ENCODE assay signal across 19 cellular contexts in the genomic region with DNA sequence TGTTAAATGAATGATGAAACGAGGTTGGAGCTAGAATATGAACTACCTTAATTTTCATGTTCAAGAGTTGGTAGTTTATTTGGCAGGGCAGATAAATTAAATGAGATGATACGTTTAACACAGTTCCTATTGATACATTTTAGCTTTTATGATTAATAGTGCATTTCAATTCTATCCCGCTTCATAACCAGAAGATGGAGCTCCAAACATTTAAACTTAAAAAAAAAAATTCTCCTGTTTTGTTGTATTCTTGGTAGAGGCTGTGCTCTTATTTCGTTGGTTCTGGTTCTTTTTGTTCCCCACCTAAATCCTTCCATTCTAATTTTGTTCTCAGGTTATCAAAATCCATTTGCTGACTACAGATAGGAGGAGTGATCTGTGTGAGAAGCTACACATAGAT.
DNase-seq lines count a peak whose midpoint lies in the region; ATAC-seq and TF ChIP-seq lines count a peak whose summit lies in the region.
"Had no signal": no experiment of that assay in that cellular context is flagged by ENCODE, and none has a peak within 500 bp of the region (broad histone marks: within the 10 kb centered on the region; RNA-seq: fewer than 3 reads in every experiment).

No MANE protein-coding gene starts in this region.

- 0 out of 2 replicates have a peak overlapping the region, but pooled peaks have one; percentile 10 for H3K27ac ChIP-seq in SK-N-MC
- H3K27ac ChIP-seq: heart right ventricle, testis had no signal

- peaks cover 2% of the 10 kb centered on the region for H3K27me3 Mint-ChIP-seq in HFFc6 (ENCODE audit: insufficient read depth)
- no peaks in the 10 kb centered on the region for H3K27me3 Mint-ChIP-seq in nephron progenitor cell (ENCODE audit: low read depth, poor library complexity)
- H3K27me3 Mint-ChIP-seq in activated T-cell treated with anti-CD3 and anti-CD28 coated beads, Interleukin-2, amount 50 U/mL, for 72 hours (ENCODE audit: low read depth): peaks cover 16% of the 10 kb centered on the region

- H3K36me3 Mint-ChIP-seq in HFFc6 (ENCODE audit: low read depth) (peaks cover 33% of the 10 kb centered on the region), nephron progenitor cell (ENCODE audit: low read depth) (peaks cover 81% of the 10 kb centered on the region)
- peaks cover 0 to 7% of the 10 kb centered on the region in 2 donors for H3K36me3 Mint-ChIP-seq in activated T-cell treated with anti-CD3 and anti-CD28 coated beads, Interleukin-2, amount 50 U/mL, for 72 hours (ENCODE audit: insufficient read depth in 2 of 2)
- H3K36me3 Mint-ChIP-seq: natural killer cell treated with Interleukin-12 subunit alpha and Interleukin-12 subunit beta and Interleukin-15 and Interleukin-18, amount 100 ng/mL, for 72 hours had no signal

- ATAC-seq in activated T-cell treated with anti-CD3 and anti-CD28 coated beads, Interleukin-2, amount 50 U/mL, for 72 hours (replicated peaks in 1 of 2): no peak
- no peak for ATAC-seq in GM18868 (IDR thresholded peaks at IDR 0.05; ENCODE audit: unreplicated experiment)
- ATAC-seq: activated naive CD8-positive, alpha-beta T cell treated with anti-CD3 and anti-CD28 coated beads, Interleukin-2, amount 50 U/mL, for 24 hours; heart right ventricle; left lobe of liver; natural killer cell treated with Interleukin-12 subunit alpha and Interleukin-12 subunit beta and Interleukin-15 and Interleukin-18, amount 100 ng/mL, for 72 hours; WTC11 had no signal

- H3K9ac ChIP-seq in SK-N-MC (ENCODE audit: insufficient read length): no peak overlapping the region

- H3K9me3 Mint-ChIP-seq in HFFc6 (peaks cover 30% of the 10 kb centered on the region), nephron progenitor cell (peaks cover 95% of the 10 kb centered on the region)
- peaks cover 8 to 10% of the 10 kb centered on the region in 2 donors for H3K9me3 Mint-ChIP-seq in activated T-cell treated with anti-CD3 and anti-CD28 coated beads, Interleukin-2, amount 50 U/mL, for 72 hours

- peak; percentile 28 for DNase-seq in AG20443 (ENCODE audit: low spot score)
- DNase-seq in HFFc6: no peak
- DNase-seq in SK-N-MC (ENCODE audit: low read depth, low spot score): no peak
- no peak for DNase-seq in fibroblast of villous mesenchyme (ENCODE audit: low read depth)
- DNase-seq in nephron progenitor cell: no peak
- DNase-seq in activated T-cell treated with anti-CD3 and anti-CD28 coated beads, Interleukin-2, amount 50 U/mL, for 72 hours: no peak
- DNase-seq in NK-92 (lab: John Stamatoyannopoulos, UW; ENCODE audit: unreplicated experiment): no peak
- DNase-seq: activated naive CD8-positive, alpha-beta T cell treated with anti-CD3 and anti-CD28 coated beads, Interleukin-2, amount 50 U/mL, for 24 hours; Caco-2; effector CD4-positive, alpha-beta T cell; heart right ventricle; NCI-H1092 treated with DMSO at 0.1 percent for 48 hours; NCI-H510A treated with DMSO at 0.1 percent for 48 hours; SIG-M5; testis had no signal

- H3K4me3 ChIP-seq in SK-N-MC (no peak overlapping the region), fibroblast of villous mesenchyme (ENCODE audit: low read depth, low read length) (no peak overlapping the region)
- H3K4me3 ChIP-seq: heart right ventricle, testis had no signal

- H3K27ac Mint-ChIP-seq in HFFc6 (no peak overlapping the region), nephron progenitor cell (no peak overlapping the region)
- H3K27ac Mint-ChIP-seq in activated T-cell treated with anti-CD3 and anti-CD28 coated beads, Interleukin-2, amount 50 U/mL, for 72 hours: no peak overlapping the region
- H3K27ac Mint-ChIP-seq: activated naive CD8-positive, alpha-beta T cell treated with anti-CD3 and anti-CD28 coated beads, Interleukin-2, amount 50 U/mL, for 24 hours; natural killer cell treated with Interleukin-12 subunit alpha and Interleukin-12 subunit beta and Interleukin-15 and Interleukin-18, amount 100 ng/mL, for 72 hours; WTC11 had no signal

- TF ChIP-seq CTCF in HFFc6 (IDR thresholded peaks at IDR 0.05) (peak; percentile 67), fibroblast of villous mesenchyme (IDR thresholded peaks at IDR 0.05; ENCODE audit: insufficient read depth, low read depth, low read length) (peak; percentile 25), nephron progenitor cell (IDR thresholded peaks at IDR 0.05) (no peak)

- no peaks in the 10 kb centered on the region for H3K36me3 ChIP-seq in SK-N-MC (ENCODE audit: insufficient read depth, low read length)
- H3K36me3 ChIP-seq: heart right ventricle had no signal

- H3K4me3 Mint-ChIP-seq in HFFc6: no peak overlapping the region
- no peak overlapping the region for H3K4me3 Mint-ChIP-seq in nephron progenitor cell
- H3K4me3 Mint-ChIP-seq in activated T-cell treated with anti-CD3 and anti-CD28 coated beads, Interleukin-2, amount 50 U/mL, for 72 hours: no peak overlapping the region
- H3K4me3 Mint-ChIP-seq: activated naive CD8-positive, alpha-beta T cell treated with anti-CD3 and anti-CD28 coated beads, Interleukin-2, amount 50 U/mL, for 24 hours; natural killer cell treated with Interleukin-12 subunit alpha and Interleukin-12 subunit beta and Interleukin-15 and Interleukin-18, amount 100 ng/mL, for 72 hours; WTC11 had no signal

- peaks cover 8% of the 10 kb centered on the region for H3K9me3 ChIP-seq in SK-N-MC (ENCODE audit: low read depth, low read length)
- H3K9me3 ChIP-seq: testis had no signal

- H3K4me1 Mint-ChIP-seq in HFFc6 (ENCODE audit: low read depth) (no peaks in the 10 kb centered on the region), nephron progenitor cell (no peaks in the 10 kb centered on the region)
- no peaks in the 10 kb centered on the region for H3K4me1 Mint-ChIP-seq in activated T-cell treated with anti-CD3 and anti-CD28 coated beads, Interleukin-2, amount 50 U/mL, for 72 hours (ENCODE audit: low read depth)
- H3K4me1 Mint-ChIP-seq: activated naive CD8-positive, alpha-beta T cell treated with anti-CD3 and anti-CD28 coated beads, Interleukin-2, amount 50 U/mL, for 24 hours; WTC11 had no signal
